ENCODE assay signal across 2 cellular contexts in genomic region chr6:39867592-39867991, GRCh38.
TF ChIP-seq lines count a peak whose summit lies in the region.

No MANE protein-coding gene starts in this region.

TF ChIP-seq in GM23338, 12 proteins besides CTCF, POLR2A, EP300 and RAD21 (continued from another document):
- no peak for TF ChIP-seq REST (IDR thresholded peaks at IDR 0.05; ENCODE audit: unreplicated experiment)
- no peak for TF ChIP-seq EZH2 (IDR thresholded peaks at IDR 0.05; ENCODE audit: low read depth, unreplicated experiment)
- no peak for TF ChIP-seq CREB1 (CRISPR knock-in tag; IDR thresholded peaks at IDR 0.05; ENCODE audit: low read depth)
- TF ChIP-seq EZH2phosphoT487 (IDR thresholded peaks at IDR 0.05; ENCODE audit: unreplicated experiment) = no peak
- no peak for TF ChIP-seq POLR2AphosphoS5 (IDR thresholded peaks at IDR 0.05; ENCODE audit: low read depth)
- TF ChIP-seq ETS1 (IDR thresholded peaks at IDR 0.05) = no peak
- no peak for TF ChIP-seq ZNF331 (CRISPR knock-in tag; IDR thresholded peaks at IDR 0.05; ENCODE audit: low read depth)
- TF ChIP-seq STAT1 (IDR thresholded peaks at IDR 0.05; ENCODE audit: unreplicated experiment) = no peak
- no peak for TF ChIP-seq JUNB (IDR thresholded peaks at IDR 0.05; ENCODE audit: unreplicated experiment)
- TF ChIP-seq ZNF114 (CRISPR knock-in tag; IDR thresholded peaks at IDR 0.05) = no peak
- no peak for TF ChIP-seq ZNF462 (CRISPR knock-in tag; IDR thresholded peaks at IDR 0.05)

TF ChIP-seq in WTC11, 78 proteins besides CTCF, POLR2A, EP300 and RAD21 (continued from another document):
- TF ChIP-seq AR (CRISPR knock-in tag; IDR thresholded peaks at IDR 0.05) = no peak
- no peak for TF ChIP-seq RELA (CRISPR knock-in tag; IDR thresholded peaks at IDR 0.05; ENCODE audit: borderline replicate concordance)
- no peak for TF ChIP-seq ETV6 (CRISPR knock-in tag; IDR thresholded peaks at IDR 0.05)
